ENCODE assay signal across 12 cellular contexts in the genomic region with DNA sequence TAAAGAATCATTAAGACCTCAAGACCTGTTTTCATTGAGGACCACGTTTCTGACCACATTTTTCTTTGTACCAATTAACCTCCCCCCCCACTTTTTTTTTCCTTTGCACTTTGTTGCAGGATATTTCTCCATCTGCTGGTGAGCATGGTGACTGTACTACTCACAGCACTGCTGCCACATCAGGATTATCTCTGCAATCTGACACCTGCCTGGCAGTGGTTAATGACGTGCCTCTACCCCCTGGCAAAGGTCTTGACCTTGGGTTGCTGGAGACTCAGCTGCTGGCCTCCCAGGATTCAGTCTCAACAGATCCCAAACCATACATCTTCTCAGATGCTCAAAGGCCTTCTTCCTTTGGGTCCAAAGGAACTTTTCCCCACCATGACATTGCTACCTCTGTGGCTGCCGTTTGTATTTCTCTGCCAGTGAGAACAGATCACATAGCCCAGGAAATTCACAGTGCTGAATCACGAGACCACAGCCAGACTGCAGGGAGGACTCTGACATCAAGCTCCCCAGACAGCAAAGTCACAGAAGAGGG. TPM values are rescaled to one million over a fixed set of nuclear protein-coding genes. Genes with fewer than 3 reads are reported as not detected.
DNase-seq lines count a peak whose midpoint lies in the region; ATAC-seq, FAIRE-seq and TF ChIP-seq lines count a peak whose summit lies in the region.
"Had no signal": no experiment of that assay in that cellular context is flagged by ENCODE, and none has a peak within 500 bp of the region (broad histone marks: within the 10 kb centered on the region; RNA-seq: fewer than 3 reads in every experiment).

No MANE protein-coding gene starts in this region.

- no peaks in the 10 kb centered on the region for H3K36me3 Mint-ChIP-seq in osteocyte (ENCODE audit: unreplicated experiment)

- H3K4me1 Mint-ChIP-seq in osteocyte (ENCODE audit: unreplicated experiment), result no peaks in the 10 kb centered on the region

- ATAC-seq in HG03520 (IDR thresholded peaks at IDR 0.05; ENCODE audit: unreplicated experiment), result no peak

- H3K9me3 Mint-ChIP-seq in osteocyte (ENCODE audit: unreplicated experiment), result peaks cover 5% of the 10 kb centered on the region

- peaks cover 7% of the 10 kb centered on the region for H3K27me3 Mint-ChIP-seq in osteocyte (ENCODE audit: unreplicated experiment)

- peak; percentile 32 for DNase-seq in stimulated activated CD4-positive, alpha-beta T cell treated with anti-CD3 and anti-CD28 coated beads, Interleukin-1b, Interleukin-23, amount 100 ng/mL, for 48 hours
- no peak for DNase-seq in stimulated activated CD4-positive, alpha-beta T cell treated with anti-CD3 and anti-CD28 coated beads, Interleukin-12 subunit alpha, Interleukin-12 subunit beta, amount 100 ng/mL, for 4 hours
- DNase-seq in T-helper 9 cell, result peak; percentile 6
- peak; percentile 5 for DNase-seq in effector CD4-positive, alpha-beta T cell
- DNase-seq in urothelium cell line (ENCODE audit: low spot score), result peak; percentile 68
- DNase-seq in osteocyte (ENCODE audit: extremely low spot score, unreplicated experiment), result no peak
- DNase-seq in GM20000 (ENCODE audit: low spot score), result no peak
- DNase-seq: BE2C had no signal

- peak; percentile 90 for FAIRE-seq in urothelium cell line (lab: Jason Lieb, UNC)
- FAIRE-seq: GM18507 had no signal

- no peak for TF ChIP-seq CTCF in osteocyte (IDR thresholded peaks at IDR 0.05)
- TF ChIP-seq CTCF in GM20000 (IDR thresholded peaks at IDR 0.05; ENCODE audit: extremely low read depth, missing control alignments), result no peak

- no peak overlapping the region for H3K27ac Mint-ChIP-seq in osteocyte (ENCODE audit: unreplicated experiment)

- no peak overlapping the region for H3K4me3 Mint-ChIP-seq in osteocyte (ENCODE audit: unreplicated experiment)

RNA-seq across cellular contexts. Expression of a gene that starts 46.6 kb away (rescaled TPM):
- not detected in 2 replicates for total RNA-seq in osteocyte
- total RNA-seq: renal cortical epithelial cell, subcutaneous adipose tissue had no signal

Comparison
In these comparisons a context has a peak if more than half of its experiments do, and no peak if none do; other contexts are left out.
1. DNase-seq: peak in stimulated activated CD4-positive, alpha-beta T cell treated with anti-CD3 and anti-CD28 coated beads, Interleukin-1b, Interleukin-23, amount 100 ng/mL, for 48 hours (single experiment), T-helper 9 cell (single experiment), effector CD4-positive, alpha-beta T cell (single experiment) and urothelium cell line (single experiment); none in stimulated activated CD4-positive, alpha-beta T cell treated with anti-CD3 and anti-CD28 coated beads, Interleukin-12 subunit alpha, Interleukin-12 subunit beta, amount 100 ng/mL, for 4 hours (single experiment), osteocyte (single experiment) and GM20000 (single experiment).